Comparison of ENCODE assay signal across 2 cellular contexts in genomic region chr3:10492351-10493201, GRCh38.
TF ChIP-seq lines count a peak whose summit lies in the region.

No MANE protein-coding gene starts in this region.

TF ChIP-seq in K562, 482 proteins besides CTCF, POLR2A, EP300 and RAD21:
- TF ChIP-seq ZNF24 (IDR thresholded peaks at IDR 0.05) (peak; percentile 88; the same call in 1 of the 2 replicates), DDX20 (tag; IDR thresholded peaks at IDR 0.05; ENCODE audit: low read depth) (no peak)

TF ChIP-seq in HepG2, 621 proteins besides CTCF, POLR2A, EP300 and RAD21:
- TF ChIP-seq ZNF260 (CRISPR knock-in tag; IDR thresholded peaks at IDR 0.05; ENCODE audit: borderline replicate concordance, low read depth), result no peak
- TF ChIP-seq SNAPC2 (CRISPR knock-in tag; IDR thresholded peaks at IDR 0.05), result no peak
- no peak for TF ChIP-seq ZFP62 (CRISPR knock-in tag; IDR thresholded peaks at IDR 0.05)
- TF ChIP-seq, protein P1, sequence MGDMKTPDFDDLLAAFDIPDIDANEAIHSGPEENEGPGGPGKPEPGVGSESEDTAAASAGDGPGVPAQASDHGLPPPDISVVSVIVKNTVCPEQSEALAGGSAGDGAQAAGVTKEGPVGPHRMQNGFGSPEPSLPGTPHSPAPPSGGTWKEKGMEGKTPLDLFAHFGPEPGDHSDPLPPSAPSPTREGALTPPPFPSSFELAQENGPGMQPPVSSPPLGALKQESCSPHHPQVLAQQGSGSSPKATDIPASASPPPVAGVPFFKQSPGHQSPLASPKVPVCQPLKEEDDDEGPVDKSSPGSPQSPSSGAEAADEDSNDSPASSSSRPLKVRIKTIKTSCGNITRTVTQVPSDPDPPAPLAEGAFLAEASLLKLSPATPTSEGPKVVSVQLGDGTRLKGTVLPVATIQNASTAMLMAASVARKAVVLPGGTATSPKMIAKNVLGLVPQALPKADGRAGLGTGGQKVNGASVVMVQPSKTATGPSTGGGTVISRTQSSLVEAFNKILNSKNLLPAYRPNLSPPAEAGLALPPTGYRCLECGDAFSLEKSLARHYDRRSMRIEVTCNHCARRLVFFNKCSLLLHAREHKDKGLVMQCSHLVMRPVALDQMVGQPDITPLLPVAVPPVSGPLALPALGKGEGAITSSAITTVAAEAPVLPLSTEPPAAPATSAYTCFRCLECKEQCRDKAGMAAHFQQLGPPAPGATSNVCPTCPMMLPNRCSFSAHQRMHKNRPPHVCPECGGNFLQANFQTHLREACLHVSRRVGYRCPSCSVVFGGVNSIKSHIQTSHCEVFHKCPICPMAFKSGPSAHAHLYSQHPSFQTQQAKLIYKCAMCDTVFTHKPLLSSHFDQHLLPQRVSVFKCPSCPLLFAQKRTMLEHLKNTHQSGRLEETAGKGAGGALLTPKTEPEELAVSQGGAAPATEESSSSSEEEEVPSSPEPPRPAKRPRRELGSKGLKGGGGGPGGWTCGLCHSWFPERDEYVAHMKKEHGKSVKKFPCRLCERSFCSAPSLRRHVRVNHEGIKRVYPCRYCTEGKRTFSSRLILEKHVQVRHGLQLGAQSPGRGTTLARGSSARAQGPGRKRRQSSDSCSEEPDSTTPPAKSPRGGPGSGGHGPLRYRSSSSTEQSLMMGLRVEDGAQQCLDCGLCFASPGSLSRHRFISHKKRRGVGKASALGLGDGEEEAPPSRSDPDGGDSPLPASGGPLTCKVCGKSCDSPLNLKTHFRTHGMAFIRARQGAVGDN (CRISPR knock-in tag; IDR thresholded peaks at IDR 0.05), result peak; percentile 27; the same call in 1 of the 2 replicates
- TF ChIP-seq ZNF296 (CRISPR knock-in tag; conservative IDR thresholded peaks at IDR 0.05), result no peak
- no peak for TF ChIP-seq ZNF513 (CRISPR knock-in tag; conservative IDR thresholded peaks at IDR 0.05)
- no peak for TF ChIP-seq CCDC6 (CRISPR knock-in tag; IDR thresholded peaks at IDR 0.05)
- TF ChIP-seq NCOA1 (CRISPR knock-in tag; IDR thresholded peaks at IDR 0.05), result no peak
- peak; percentile 42 for TF ChIP-seq ZNF781 (CRISPR knock-in tag; IDR thresholded peaks at IDR 0.05; ENCODE audit: borderline replicate concordance, not compliant biosample characterization)
- TF ChIP-seq ZNF460 (CRISPR knock-in tag; IDR thresholded peaks at IDR 0.05; ENCODE audit: borderline replicate concordance), result no peak
- peak; percentile 82 for TF ChIP-seq ZNF24 (IDR thresholded peaks at IDR 0.05)
- no peak for TF ChIP-seq MEF2D (CRISPR knock-in tag; IDR thresholded peaks at IDR 0.05)
- TF ChIP-seq CREB1 (IDR thresholded peaks at IDR 0.05), result no peak
- TF ChIP-seq CREB1 (CRISPR knock-in tag; IDR thresholded peaks at IDR 0.05), result no peak
- TF ChIP-seq ZNF713 (CRISPR knock-in tag; IDR thresholded peaks at IDR 0.05), result no peak
